In the genomic region with DNA sequence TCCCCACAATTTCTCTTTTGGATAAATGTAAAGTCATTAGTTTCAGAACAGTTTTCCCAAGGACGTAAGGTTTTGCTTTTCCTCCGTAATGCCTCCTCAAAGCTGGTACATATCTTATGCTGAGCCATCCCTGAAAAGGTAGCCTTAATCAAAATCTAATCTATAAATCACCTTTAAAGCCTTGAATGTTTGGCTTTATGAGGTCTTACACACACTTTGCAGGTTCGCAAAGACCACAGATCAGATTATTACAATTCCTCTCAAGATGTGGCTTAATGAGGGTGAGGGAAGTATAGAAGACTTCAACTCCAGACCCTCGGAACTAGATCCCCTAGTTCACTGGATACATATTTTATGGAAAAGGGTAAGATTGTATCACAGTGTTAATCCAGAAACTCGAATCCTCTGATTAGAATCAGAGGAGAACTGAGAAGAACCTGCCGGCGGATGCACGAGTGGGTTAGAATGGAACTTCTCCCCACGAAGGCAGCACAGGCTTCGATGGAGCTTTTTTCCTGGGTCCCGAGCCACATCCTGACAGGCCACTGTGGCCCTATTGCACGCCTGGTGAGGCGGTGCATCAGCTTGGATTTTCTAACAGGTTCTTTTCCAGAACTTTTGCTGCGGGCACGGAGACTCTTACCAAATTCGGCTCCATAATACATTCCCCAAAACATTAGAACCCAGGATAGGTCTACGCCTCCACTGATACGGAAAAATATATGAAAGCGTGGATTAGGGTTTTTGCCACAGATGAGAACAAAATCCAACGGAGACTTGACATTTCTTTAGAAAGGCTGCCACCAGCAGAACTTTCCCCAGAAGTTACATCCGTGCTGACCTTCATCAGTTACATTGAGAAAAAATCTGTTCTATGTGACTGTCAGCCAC, we compare ENCODE assay signal across 1 cellular context.
TF ChIP-seq lines count a peak whose summit lies in the region.

No MANE protein-coding gene starts in this region.

TF ChIP-seq in H1, 55 proteins besides CTCF, POLR2A, EP300 and RAD21:
- TF ChIP-seq NANOG (IDR thresholded peaks at IDR 0.05; ENCODE audit: insufficient read depth, low read depth, low read length, poor library complexity, severe bottlenecking) (no peak), CTBP2 (IDR thresholded peaks at IDR 0.05; ENCODE audit: borderline replicate concordance, insufficient read depth, insufficient read length, low read length) (no peak), YY1 (IDR thresholded peaks at IDR 0.05; ENCODE audit: low read depth, low read length) (no peak), SRF (IDR thresholded peaks at IDR 0.05; ENCODE audit: low read depth, low read length) (no peak), TEAD4 (IDR thresholded peaks at IDR 0.05; ENCODE audit: low read depth, low read length) (no peak), EZH2 (IDR thresholded peaks at IDR 0.05; ENCODE audit: low read depth, low read length, severe bottlenecking) (no peak), MAFK (IDR thresholded peaks at IDR 0.05; ENCODE audit: low read depth, low read length) (no peak), GABPA (IDR thresholded peaks at IDR 0.05; ENCODE audit: borderline replicate concordance, insufficient read depth, low read length) (no peak), JUN (IDR thresholded peaks at IDR 0.05; ENCODE audit: low read depth, low read length) (no peak), NRF1 (IDR thresholded peaks at IDR 0.05; ENCODE audit: low read depth, low read length) (no peak), CREB1 (IDR thresholded peaks at IDR 0.05) (no peak), SIRT6 (IDR thresholded peaks at IDR 0.05; ENCODE audit: low read length) (no peak)
- TF ChIP-seq, protein P1, sequence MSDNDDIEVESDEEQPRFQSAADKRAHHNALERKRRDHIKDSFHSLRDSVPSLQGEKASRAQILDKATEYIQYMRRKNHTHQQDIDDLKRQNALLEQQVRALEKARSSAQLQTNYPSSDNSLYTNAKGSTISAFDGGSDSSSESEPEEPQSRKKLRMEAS (IDR thresholded peaks at IDR 0.05) = no peak
